ENCODE assay signal across 22 cellular contexts in the genomic region with DNA sequence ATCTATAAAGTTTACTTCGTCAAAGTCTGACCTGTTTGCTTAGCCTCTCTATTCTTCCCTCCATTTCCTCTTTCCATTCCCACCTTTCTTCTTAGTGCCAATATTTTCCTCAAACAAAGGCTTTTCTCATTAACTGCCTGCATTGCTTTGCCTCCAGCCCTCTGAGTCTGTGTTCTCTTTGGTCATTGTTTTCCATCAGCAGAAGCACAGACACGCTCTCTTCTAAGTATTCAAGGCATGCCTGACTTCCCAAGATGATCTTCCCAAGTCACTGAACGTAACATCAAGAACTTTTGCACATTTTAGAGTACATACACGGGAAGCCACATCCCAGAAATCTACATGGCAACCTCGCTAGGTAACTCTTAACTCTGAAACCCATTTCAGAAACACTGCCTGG.
"Had no signal": no experiment of that assay in that cellular context is flagged by ENCODE, and none has a peak within 500 bp of the region (broad histone marks: within the 10 kb centered on the region; RNA-seq: fewer than 3 reads in every experiment).

No MANE protein-coding gene starts in this region.

- H3K4me3 ChIP-seq: coronary artery, heart right ventricle, suprapubic skin, transverse colon, uterus had no signal

- DNase-seq: activated CD4-positive, alpha-beta memory T cell treated with anti-CD3 and anti-CD28 coated beads for 36 hours; activated CD4-positive, alpha-beta T cell treated with anti-CD3 and anti-CD28 coated beads for 48 hours; activated effector memory CD4-positive, alpha-beta T cell treated with anti-CD3 and anti-CD28 coated beads, Interleukin-2, amount 50 U/mL, for 16 hours; activated naive CD4-positive, alpha-beta T cell treated with anti-CD3 and anti-CD28 coated beads, Interleukin-2, amount 10 ng/mL, durations not matched to agents 7 days and 5 days; amygdala; cerebellar nuclear complex; heart right ventricle; left colon; mesendoderm; naive B cell; occipital lobe; small intestine; stimulated activated CD4-positive, alpha-beta T cell treated with anti-CD3 and anti-CD28 coated beads, Interleukin-2, amount 100 ng/mL, for 24 hours; stimulated activated naive CD8-positive, alpha-beta T cell treated with anti-CD3 and anti-CD28 coated beads, Interleukin-15, amount 100 ng/mL, for 72 hours; transverse colon; uterus had no signal

- H3K27ac ChIP-seq: coronary artery, epithelial cell of prostate, heart right ventricle, suprapubic skin, transverse colon, uterus had no signal

- H3K27me3 ChIP-seq: heart right ventricle, suprapubic skin, transverse colon, uterus had no signal

- H3K27ac Mint-ChIP-seq: activated CD4-positive, alpha-beta memory T cell treated with anti-CD3 and anti-CD28 coated beads for 36 hours; activated naive CD4-positive, alpha-beta T cell treated with anti-CD3 and anti-CD28 coated beads, Interleukin-2, amount 10 ng/mL, durations not matched to agents 7 days and 5 days; naive B cell; stimulated activated effector memory CD8-positive, alpha-beta T cell treated with anti-CD3 and anti-CD28 coated beads, Interleukin-12 subunit alpha, Interleukin-12 subunit beta, amount 100 ng/mL, for 72 hours had no signal

- H3K36me3 ChIP-seq: heart right ventricle, suprapubic skin, transverse colon, uterus had no signal

- H3K27me3 Mint-ChIP-seq: activated CD4-positive, alpha-beta memory T cell treated with anti-CD3 and anti-CD28 coated beads for 36 hours; activated naive CD4-positive, alpha-beta T cell treated with anti-CD3 and anti-CD28 coated beads, Interleukin-2, amount 10 ng/mL, durations not matched to agents 7 days and 5 days; stimulated activated naive CD8-positive, alpha-beta T cell treated with anti-CD3 and anti-CD28 coated beads, Interleukin-15, amount 100 ng/mL, for 72 hours had no signal

- FAIRE-seq: keratinocyte, small intestine had no signal

- H3K4me3 Mint-ChIP-seq: activated CD4-positive, alpha-beta memory T cell treated with anti-CD3 and anti-CD28 coated beads for 36 hours; activated naive CD4-positive, alpha-beta T cell treated with anti-CD3 and anti-CD28 coated beads, Interleukin-2, amount 10 ng/mL, durations not matched to agents 7 days and 5 days; naive B cell; stimulated activated effector memory CD8-positive, alpha-beta T cell treated with anti-CD3 and anti-CD28 coated beads, Interleukin-12 subunit alpha, Interleukin-12 subunit beta, amount 100 ng/mL, for 72 hours; stimulated activated naive CD8-positive, alpha-beta T cell treated with anti-CD3 and anti-CD28 coated beads, Interleukin-15, amount 100 ng/mL, for 72 hours had no signal

- H3K36me3 Mint-ChIP-seq: activated CD4-positive, alpha-beta memory T cell treated with anti-CD3 and anti-CD28 coated beads for 36 hours; naive B cell; stimulated activated effector memory CD8-positive, alpha-beta T cell treated with anti-CD3 and anti-CD28 coated beads, Interleukin-12 subunit alpha, Interleukin-12 subunit beta, amount 100 ng/mL, for 72 hours had no signal

- H3K9me3 Mint-ChIP-seq: stimulated activated effector memory CD8-positive, alpha-beta T cell treated with anti-CD3 and anti-CD28 coated beads, Interleukin-12 subunit alpha, Interleukin-12 subunit beta, amount 100 ng/mL, for 72 hours; stimulated activated naive CD8-positive, alpha-beta T cell treated with anti-CD3 and anti-CD28 coated beads, Interleukin-15, amount 100 ng/mL, for 72 hours had no signal

- ATAC-seq: heart right ventricle; left colon; sciatic nerve; stimulated activated effector memory CD8-positive, alpha-beta T cell treated with anti-CD3 and anti-CD28 coated beads, Interleukin-12 subunit alpha, Interleukin-12 subunit beta, amount 100 ng/mL, for 72 hours; stimulated activated naive CD8-positive, alpha-beta T cell treated with anti-CD3 and anti-CD28 coated beads, Interleukin-15, amount 100 ng/mL, for 72 hours had no signal

- H3K9me3 ChIP-seq: suprapubic skin, transverse colon, uterus had no signal

- H3K4me1 ChIP-seq: uterus had no signal
